In genomic region chr3:134350861-134351311, GRCh38 we compare ENCODE assay signal across 14 cellular contexts. TPM values are rescaled to one million over a fixed set of nuclear protein-coding genes. Genes with fewer than 3 reads are reported as not detected.
DNase-seq lines count a peak whose midpoint lies in the region; ATAC-seq, FAIRE-seq and TF ChIP-seq lines count a peak whose summit lies in the region.
"Had no signal": no experiment of that assay in that cellular context is flagged by ENCODE, and none has a peak within 500 bp of the region (broad histone marks: within the 10 kb centered on the region; RNA-seq: fewer than 3 reads in every experiment).

No MANE protein-coding gene starts in this region.

- peaks cover 5% of the 10 kb centered on the region for H3K36me3 Mint-ChIP-seq in activated naive CD8-positive, alpha-beta T cell treated with anti-CD3 and anti-CD28 coated beads, Interleukin-2, amount 50 U/mL, for 24 hours (ENCODE audit: low read depth)
- H3K36me3 Mint-ChIP-seq: activated naive CD8-positive, alpha-beta T cell treated with anti-CD3 and anti-CD28 coated beads for 36 hours had no signal

- no peaks in the 10 kb centered on the region for H3K36me3 ChIP-seq in bronchial epithelial cell (ENCODE audit: control insufficient read depth, insufficient read depth, low read length)
- H3K36me3 ChIP-seq in lower lobe of right lung, result peaks cover 18% of the 10 kb centered on the region
- peaks cover 21 to 23% (median 22%) of the 10 kb centered on the region in 3 donors for H3K36me3 ChIP-seq in tibial artery

- H3K4me1 Mint-ChIP-seq in activated naive CD8-positive, alpha-beta T cell treated with anti-CD3 and anti-CD28 coated beads, Interleukin-2, amount 50 U/mL, for 24 hours, result no peaks in the 10 kb centered on the region
- H3K4me1 Mint-ChIP-seq: activated naive CD8-positive, alpha-beta T cell treated with anti-CD3 and anti-CD28 coated beads for 36 hours had no signal

- H3K27me3 Mint-ChIP-seq in activated naive CD8-positive, alpha-beta T cell treated with anti-CD3 and anti-CD28 coated beads, Interleukin-2, amount 50 U/mL, for 24 hours, result no peaks in the 10 kb centered on the region
- H3K27me3 Mint-ChIP-seq: activated naive CD8-positive, alpha-beta T cell treated with anti-CD3 and anti-CD28 coated beads for 36 hours had no signal

- H3K4me1 ChIP-seq in lower lobe of right lung (peaks cover 58% of the 10 kb centered on the region), tibial artery (peaks cover 0 to 92% (median 54%) of the 10 kb centered on the region in 4 donors)

- TF ChIP-seq CTCF in bronchial epithelial cell (IDR thresholded peaks at IDR 0.05; ENCODE audit: insufficient read depth, low read length, severe bottlenecking) (no peak), lower lobe of right lung (IDR thresholded peaks at IDR 0.05) (no peak), tibial artery (IDR thresholded peaks at IDR 0.05) (no peak)

- H3K9me3 Mint-ChIP-seq in activated naive CD8-positive, alpha-beta T cell treated with anti-CD3 and anti-CD28 coated beads, Interleukin-2, amount 50 U/mL, for 24 hours, result peaks cover 15% of the 10 kb centered on the region
- H3K9me3 Mint-ChIP-seq: T-helper 2 cell treated with Interferon-gamma antibody and Interleukin-4, amounts not matched to agents 5 μg/mL and 100 μg/mL, for 36 hours had no signal

- peak; percentile 75 for FAIRE-seq in bronchial epithelial cell (lab: Jason Lieb, UNC)
- FAIRE-seq: GM18507 had no signal

- H3K4me3 Mint-ChIP-seq in activated naive CD8-positive, alpha-beta T cell treated with anti-CD3 and anti-CD28 coated beads, Interleukin-2, amount 50 U/mL, for 24 hours, result no peak overlapping the region
- H3K4me3 Mint-ChIP-seq: activated naive CD8-positive, alpha-beta T cell treated with anti-CD3 and anti-CD28 coated beads for 36 hours; T-helper 2 cell treated with Interferon-gamma antibody and Interleukin-4, amounts not matched to agents 5 μg/mL and 100 μg/mL, for 36 hours had no signal

- no peak overlapping the region for H3K4me3 ChIP-seq in bronchial epithelial cell (ENCODE audit: low read depth, low read length)
- H3K4me3 ChIP-seq in lower lobe of right lung, result no peak overlapping the region
- no peak overlapping the region for H3K4me3 ChIP-seq in tibial artery

- H3K27ac Mint-ChIP-seq in activated naive CD8-positive, alpha-beta T cell treated with anti-CD3 and anti-CD28 coated beads, Interleukin-2, amount 50 U/mL, for 24 hours, result no peak overlapping the region
- H3K27ac Mint-ChIP-seq: activated naive CD8-positive, alpha-beta T cell treated with anti-CD3 and anti-CD28 coated beads for 36 hours; T-helper 2 cell treated with Interferon-gamma antibody and Interleukin-4, amounts not matched to agents 5 μg/mL and 100 μg/mL, for 36 hours had no signal

- ATAC-seq in lower lobe of right lung (peak; percentile 31 to 35), GM18861 (IDR thresholded peaks at IDR 0.05; ENCODE audit: unreplicated experiment) (no peak)
- no peak for ATAC-seq in activated naive CD8-positive, alpha-beta T cell treated with anti-CD3 and anti-CD28 coated beads, Interleukin-2, amount 50 U/mL, for 24 hours

- H3K27me3 ChIP-seq in bronchial epithelial cell (ENCODE audit: control insufficient read depth, insufficient read depth, low read length) (no peaks in the 10 kb centered on the region), lower lobe of right lung (ENCODE audit: low read depth) (no peaks in the 10 kb centered on the region), tibial artery (no peaks in the 10 kb centered on the region)

- intact Hi-C loops in lower lobe of right lung (cut with DNase I), result no loop called here
- intact Hi-C loops in tibial artery (cut with DNase I; ENCODE audit: low total_unique reads), result no loop called here

- peak; percentile 9 for DNase-seq in DMS53 (lab: John Stamatoyannopoulos, UW)
- no peak for DNase-seq in DMS53 treated with DMSO at 0.1 percent for 48 hours (lab: John Stamatoyannopoulos, UW; ENCODE audit: unreplicated experiment)
- peak; percentile 89 for DNase-seq in bronchial epithelial cell (ENCODE audit: low read depth)
- DNase-seq in lower lobe of right lung, result no peak
- DNase-seq in tibial artery, result no peak
- no peak for DNase-seq in activated naive CD8-positive, alpha-beta T cell treated with anti-CD3 and anti-CD28 coated beads, Interleukin-2, amount 50 U/mL, for 24 hours
- DNase-seq in Ammon's horn (ENCODE audit: low spot score), result no peak
- DNase-seq: activated naive CD8-positive, alpha-beta T cell treated with anti-CD3 and anti-CD28 coated beads for 36 hours; DMS79 treated with DMSO at 0.1 percent for 48 hours; hypothalamus; stimulated activated CD4-positive, alpha-beta T cell treated with anti-CD3 and anti-CD28 coated beads, Interleukin-15, amount 100 ng/mL, for 24 hours had no signal

- H3K27ac ChIP-seq in lower lobe of right lung (peak overlapping the region; percentile 42), tibial artery (peak overlapping the region; percentile 59 to 98)

- H3K9me3 ChIP-seq in lower lobe of right lung (peaks cover 10% of the 10 kb centered on the region), tibial artery (peaks cover 0 to 12% (median 0%) of the 10 kb centered on the region in 3 donors)

RNA-seq across cellular contexts. Expression of gene AMOTL2, which starts 23.4 kb away (rescaled TPM):
- total RNA-seq in bronchial epithelial cell (54.2 and 89.9 TPM in 2 replicates), lower lobe of right lung (77.8 TPM)
- total RNA-seq: activated naive CD8-positive, alpha-beta T cell treated with anti-CD3 and anti-CD28 coated beads for 36 hours had no signal

Comparison
In these comparisons a context has a peak if more than half of its experiments do, and no peak if none do; other contexts are left out.
1. DNase-seq: peak in DMS53 (single experiment) and bronchial epithelial cell (single experiment); none in DMS53 treated with DMSO at 0.1 percent for 48 hours (single experiment), lower lobe of right lung (single experiment), tibial artery (0 of 2), activated naive CD8-positive, alpha-beta T cell treated with anti-CD3 and anti-CD28 coated beads, Interleukin-2, amount 50 U/mL, for 24 hours (single experiment) and Ammon's horn (single experiment).
2. ATAC-seq: peak in lower lobe of right lung (2 of 2); none in GM18861 (single experiment) and activated naive CD8-positive, alpha-beta T cell treated with anti-CD3 and anti-CD28 coated beads, Interleukin-2, amount 50 U/mL, for 24 hours (single experiment).